2 cellular contexts compared by ENCODE assay signal in the genomic region with DNA sequence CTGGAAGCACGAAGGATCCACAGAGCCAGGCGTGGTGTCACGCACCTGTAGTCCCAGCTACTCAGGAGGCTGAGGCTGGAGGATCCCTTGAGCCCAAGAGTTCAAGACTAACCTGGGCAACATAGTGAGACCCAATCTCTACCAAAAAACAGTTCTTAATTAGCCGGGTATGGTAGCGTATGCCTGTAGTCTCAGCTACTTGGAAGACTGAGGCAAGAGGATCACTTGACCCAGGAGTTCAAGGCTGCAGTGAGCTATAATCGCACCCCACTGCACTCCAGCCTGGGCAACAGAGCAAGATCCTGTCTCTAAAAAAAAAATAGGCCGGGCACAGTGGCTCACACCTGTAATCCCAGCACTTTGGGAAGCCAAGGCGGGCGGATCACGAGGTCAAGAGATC.
TF ChIP-seq lines count a peak whose summit lies in the region.

No MANE protein-coding gene starts in this region.

TF ChIP-seq in HEK293, 187 proteins besides CTCF, POLR2A, EP300 and RAD21:
- peak; percentile 94 for TF ChIP-seq ZNF121 (tag by site-specific recombination; IDR thresholded peaks at IDR 0.05)

TF ChIP-seq in HepG2, 621 proteins besides CTCF, POLR2A, EP300 and RAD21:
- peak; percentile 68 for TF ChIP-seq ZNF121 (CRISPR knock-in tag; IDR thresholded peaks at IDR 0.05)
